Comparison of ENCODE assay signal across 14 cellular contexts in the genomic region with DNA sequence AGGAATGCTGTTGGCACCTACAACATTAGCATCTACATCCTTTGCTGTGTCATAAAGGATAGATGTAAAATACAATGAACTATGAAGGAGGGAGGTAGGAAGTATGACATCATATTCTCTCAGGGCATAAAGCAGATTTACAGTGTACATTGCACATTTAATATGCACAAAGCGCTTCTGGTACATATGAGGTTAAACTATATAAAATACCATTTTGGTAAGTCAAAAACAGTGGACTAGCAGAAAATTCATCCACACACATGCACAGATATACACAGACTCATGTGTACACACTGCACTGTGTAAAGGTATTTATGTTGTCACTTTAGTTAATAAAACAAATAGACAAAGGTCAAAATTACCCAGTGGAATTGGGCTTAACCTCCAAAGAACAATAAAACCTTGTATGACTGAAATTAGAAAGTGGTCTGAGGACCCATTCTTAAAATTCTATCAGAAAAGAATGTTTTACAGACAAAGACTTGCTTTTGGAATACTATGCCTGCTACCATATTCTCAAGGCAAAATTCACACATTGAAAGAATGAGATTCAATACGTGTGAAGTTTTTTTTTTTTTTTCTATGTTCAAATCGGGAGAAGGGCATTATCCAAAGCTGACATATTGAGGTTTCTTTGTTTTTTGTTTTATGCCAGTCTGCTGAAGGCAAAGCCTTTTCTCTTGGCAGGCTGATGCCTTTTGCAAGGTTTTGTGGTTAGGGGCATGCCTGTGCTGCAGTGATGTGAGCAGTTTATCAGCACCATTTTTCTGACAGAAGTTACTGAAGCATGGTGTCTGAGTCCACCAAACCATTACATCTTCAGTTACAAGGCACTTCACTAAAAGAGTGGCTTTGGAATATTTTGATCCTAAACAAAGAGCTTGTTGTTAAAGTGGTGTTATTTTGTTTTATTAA.
DNase-seq lines count a peak whose midpoint lies in the region; TF ChIP-seq lines count a peak whose summit lies in the region.
"Had no signal": no experiment of that assay in that cellular context is flagged by ENCODE, and none has a peak within 500 bp of the region (broad histone marks: within the 10 kb centered on the region; RNA-seq: fewer than 3 reads in every experiment).

No MANE protein-coding gene starts in this region.

- H3K36me3 ChIP-seq in Peyer's patch: no peaks in the 10 kb centered on the region
- H3K36me3 ChIP-seq: thoracic aorta had no signal

- H3K27ac ChIP-seq in Peyer's patch: no peak overlapping the region
- H3K27ac ChIP-seq: 22Rv1, thoracic aorta had no signal

- no peaks in the 10 kb centered on the region for H3K27me3 Mint-ChIP-seq in CD14-positive monocyte (ENCODE audit: low read depth in 3 of 3)
- H3K27me3 Mint-ChIP-seq: activated B cell treated with CpG ODN at 0.5 μM for 24 hours had no signal

- peaks cover 0 to 1% (median 0%) of the 10 kb centered on the region in 7 donors for H3K9me3 Mint-ChIP-seq in CD14-positive monocyte
- H3K9me3 Mint-ChIP-seq: activated B cell treated with CpG ODN at 0.5 μM for 24 hours had no signal

- H3K27ac Mint-ChIP-seq in CD14-positive monocyte: no peak overlapping the region
- H3K27ac Mint-ChIP-seq: activated B cell treated with CpG ODN at 0.5 μM for 24 hours had no signal

- no peaks in the 10 kb centered on the region for H3K4me1 ChIP-seq in Peyer's patch

- H3K4me3 Mint-ChIP-seq in CD14-positive monocyte: no peak overlapping the region
- H3K4me3 Mint-ChIP-seq: activated B cell treated with CpG ODN at 0.5 μM for 24 hours had no signal

- no peaks in the 10 kb centered on the region for H3K27me3 ChIP-seq in Peyer's patch

- peaks cover 4 to 6% of the 10 kb centered on the region in 2 donors for H3K36me3 Mint-ChIP-seq in CD14-positive monocyte

- TF ChIP-seq POLR2A in Peyer's patch (IDR thresholded peaks at IDR 0.05): no peak

- no peaks in the 10 kb centered on the region for H3K9me3 ChIP-seq in Peyer's patch
- H3K9me3 ChIP-seq: thoracic aorta had no signal

- intact Hi-C loops in CD14-positive monocyte (cut with micrococcal nuclease): no loop called here

- TF ChIP-seq CTCF in Peyer's patch (IDR thresholded peaks at IDR 0.05): no peak
- no peak for TF ChIP-seq CTCF in CD14-positive monocyte (IDR thresholded peaks at IDR 0.05)

- H3K4me1 Mint-ChIP-seq in CD14-positive monocyte: peaks cover 32% of the 10 kb centered on the region
- H3K4me1 Mint-ChIP-seq: activated B cell treated with CpG ODN at 0.5 μM for 24 hours had no signal

- DNase-seq in DMS 273 (lab: John Stamatoyannopoulos, UW; ENCODE audit: unreplicated experiment) (peak; percentile 7), DMS 273 treated with DMSO at 0.1 percent for 48 hours (lab: John Stamatoyannopoulos, UW) (no peak), NCI-H446 treated with DMSO at 0.1 percent for 48 hours (lab: John Stamatoyannopoulos, UW) (peak; percentile 73), cerebellar cortex (ENCODE audit: low spot score) (peak; percentile 15), non-pigmented ciliary epithelial cell (ENCODE audit: low read depth) (peak; percentile 14), Peyer's patch (no peak), CD14-positive monocyte (ENCODE audit: low spot score) (no peak), GM03348 (ENCODE audit: low spot score) (no peak)
- DNase-seq: activated B cell treated with CpG ODN at 0.5 μM for 24 hours; activated naive CD4-positive, alpha-beta T cell treated with anti-CD3 and anti-CD28 coated beads, Interleukin-2, amount 50 U/mL, for 16 hours; cortex of kidney; NCI-H146 had no signal

- no peak overlapping the region for H3K4me3 ChIP-seq in Peyer's patch
- H3K4me3 ChIP-seq: thoracic aorta had no signal

Comparison
In these comparisons a context has a peak if more than half of its experiments do, and no peak if none do; other contexts are left out.
1. DNase-seq: peak in DMS 273 (single experiment), NCI-H446 treated with DMSO at 0.1 percent for 48 hours (single experiment), cerebellar cortex (single experiment) and non-pigmented ciliary epithelial cell (single experiment); none in DMS 273 treated with DMSO at 0.1 percent for 48 hours (single experiment), Peyer's patch (0 of 3), CD14-positive monocyte (single experiment) and GM03348 (single experiment).